6 cellular contexts compared by ENCODE assay signal in genomic region chr5:10015681-10016080, GRCh38.
DNase-seq lines count a peak whose midpoint lies in the region; FAIRE-seq and TF ChIP-seq lines count a peak whose summit lies in the region.
"Not testable (repeated sequence)": the region's sequence is repeated elsewhere in the genome, so short reads cannot be mapped to it uniquely, and the experiment has no call there.

No MANE protein-coding gene starts in this region.

- DNase-seq in Calu3, result not testable (repeated sequence)
- DNase-seq in M059J (ENCODE audit: low read depth) (peak; percentile 82), astrocyte (ENCODE audit: low read depth) (peak; percentile 65), fibroblast of lung (ENCODE audit: low read depth in 2 of 2) (peak; percentile 57 to 66), kidney epithelial cell (ENCODE audit: low read depth) (peak; percentile 37), mesenchymal stem cell (peak; percentile 12)

- peak overlapping the region; percentile 21 for H3K4me3 Mint-ChIP-seq in Calu3 (ENCODE audit: low read depth, unreplicated experiment)
- H3K4me3 Mint-ChIP-seq in astrocyte (ENCODE audit: unreplicated experiment), result not testable (repeated sequence)

- H3K18ac ChIP-seq in mesenchymal stem cell (ENCODE audit: low read depth in 1 of 2, low read length in 2 of 2), result not testable (repeated sequence)

- H3K9me3 ChIP-seq in astrocyte (ENCODE audit: insufficient read depth, low read depth, low read length); fibroblast of lung (ENCODE audit: control insufficient read depth, insufficient read depth, low read depth, low read length); mesenchymal stem cell (ENCODE audit: control insufficient read depth, low read length): not testable (repeated sequence)

- not testable (repeated sequence) for H3K23ac ChIP-seq in mesenchymal stem cell (ENCODE audit: low read length in 2 of 2)

- H3K4me2 ChIP-seq in astrocyte (ENCODE audit: low read length); fibroblast of lung (ENCODE audit: extremely low read depth, insufficient read depth, low read length); mesenchymal stem cell (ENCODE audit: low read length, poor library complexity, severe bottlenecking): not testable (repeated sequence)

- TF ChIP-seq CTCF in Calu3 (IDR thresholded peaks at IDR 0.05; ENCODE audit: unreplicated experiment); astrocyte (IDR thresholded peaks at IDR 0.05; ENCODE audit: insufficient read depth, low read depth, low read length); fibroblast of lung (conservative IDR thresholded peaks at IDR 0.05 in 1 of 2, IDR thresholded peaks at IDR 0.05 in 1 of 2; ENCODE audit: low read depth in 1 of 2, low read length in 2 of 2); kidney epithelial cell (IDR thresholded peaks at IDR 0.05; ENCODE audit: insufficient read depth, low read length, poor library complexity, severe bottlenecking): not testable (repeated sequence)

- H2BK12ac ChIP-seq in mesenchymal stem cell (ENCODE audit: low read length in 2 of 2), result not testable (repeated sequence)

- not testable (repeated sequence) for H3K4ac ChIP-seq in mesenchymal stem cell (ENCODE audit: low read depth in 1 of 2, low read length in 2 of 2)

- peaks cover 47% of the 10 kb centered on the region for H3K4me1 Mint-ChIP-seq in Calu3 (ENCODE audit: low read depth, unreplicated experiment)
- H3K4me1 Mint-ChIP-seq in astrocyte (ENCODE audit: low read depth, unreplicated experiment), result peaks cover 11% of the 10 kb centered on the region

- H4K8ac ChIP-seq in mesenchymal stem cell (ENCODE audit: low read length), result not testable (repeated sequence)

- not testable (repeated sequence) for H3K27me3 Mint-ChIP-seq in Calu3 (ENCODE audit: unreplicated experiment); astrocyte (ENCODE audit: low read depth, unreplicated experiment)

- H3K36me3 Mint-ChIP-seq in Calu3 (ENCODE audit: insufficient read depth, unreplicated experiment), result peaks cover 19% of the 10 kb centered on the region
- not testable (repeated sequence) for H3K36me3 Mint-ChIP-seq in astrocyte (ENCODE audit: low read depth, unreplicated experiment)

- not testable (repeated sequence) for H3K4me3 ChIP-seq in astrocyte (ENCODE audit: insufficient read depth, low read depth, low read length); fibroblast of lung (replicated peaks in 1 of 4; ENCODE audit: control extremely low read depth in 1 of 4, insufficient read depth in 1 of 4, low read depth in 3 of 4, low read length in 4 of 4); kidney epithelial cell (ENCODE audit: low read depth, low read length); mesenchymal stem cell (ENCODE audit: insufficient read depth in 1 of 2, low read depth in 1 of 2, low read length in 2 of 2)

- H3K14ac ChIP-seq in mesenchymal stem cell (ENCODE audit: low read length in 2 of 2), result not testable (repeated sequence)

- H4K91ac ChIP-seq in mesenchymal stem cell (ENCODE audit: low read length), result not testable (repeated sequence)

- not testable (repeated sequence) for H2BK120ac ChIP-seq in mesenchymal stem cell (ENCODE audit: low read depth, low read length)

- H3K9me3 Mint-ChIP-seq in Calu3 (ENCODE audit: low read depth, unreplicated experiment), result not testable (repeated sequence)
- peaks cover 10% of the 10 kb centered on the region for H3K9me3 Mint-ChIP-seq in astrocyte (ENCODE audit: unreplicated experiment)

- H3K27me3 ChIP-seq in astrocyte (ENCODE audit: insufficient read depth, low read length); fibroblast of lung (ENCODE audit: control insufficient read depth, insufficient read depth, low read length); kidney epithelial cell (ENCODE audit: control insufficient read depth, insufficient read depth, low read length); mesenchymal stem cell (ENCODE audit: control insufficient read depth in 1 of 2, insufficient read depth in 1 of 2, low read length in 2 of 2): not testable (repeated sequence)

- WGBS in mesenchymal stem cell, result 90% methylated on average over 3 of the region's 3 CpGs

- not testable (repeated sequence) for H2AFZ ChIP-seq in astrocyte (ENCODE audit: low read depth, low read length); fibroblast of lung (ENCODE audit: low read length); mesenchymal stem cell (ENCODE audit: low read depth, low read length)

- CTCF ChIA-PET in Calu3 (lab: Charles Lee), result not testable (repeated sequence)

- H2AK5ac ChIP-seq in mesenchymal stem cell (ENCODE audit: low read length, severe bottlenecking), result not testable (repeated sequence)

- not testable (repeated sequence) for H2BK15ac ChIP-seq in mesenchymal stem cell (ENCODE audit: low read depth, poor library complexity, severe bottlenecking)

- not testable (repeated sequence) for BruUV-seq in Calu3 (replicated peaks; lab: Mats Ljungman, UMichigan)

- not testable (repeated sequence) for H3K79me1 ChIP-seq in mesenchymal stem cell (replicated peaks; ENCODE audit: low read length, poor library complexity, severe bottlenecking)

- intact Hi-C loops in Calu3 (cut with micrococcal nuclease; ENCODE audit: unreplicated experiment), result loop anchor here (1.0 kb wide), 1 partner anchor 117 kb away; no protein-coding TSS in a partner anchor

- H3K4me1 ChIP-seq in astrocyte (ENCODE audit: insufficient read depth, low read length), result peaks cover 16% of the 10 kb centered on the region
- H3K4me1 ChIP-seq in fibroblast of lung (ENCODE audit: control insufficient read depth, extremely low read depth, insufficient read depth, low read length); mesenchymal stem cell (ENCODE audit: control insufficient read depth, insufficient read depth, low read depth, low read length): not testable (repeated sequence)

- H3K9ac ChIP-seq in astrocyte (ENCODE audit: low read length); fibroblast of lung (ENCODE audit: insufficient read depth, low read length); mesenchymal stem cell (ENCODE audit: low read length): not testable (repeated sequence)

- H3K36me3 ChIP-seq in astrocyte (ENCODE audit: insufficient read depth, low read length); fibroblast of lung (ENCODE audit: control insufficient read depth, insufficient read depth, low read length); kidney epithelial cell (ENCODE audit: control insufficient read depth, insufficient read depth, low read length); mesenchymal stem cell (ENCODE audit: control insufficient read depth in 1 of 2, insufficient read depth in 2 of 2, low read depth in 1 of 2, low read length in 2 of 2): not testable (repeated sequence)

- H2BK5ac ChIP-seq in mesenchymal stem cell (ENCODE audit: low read depth, low read length, poor library complexity, severe bottlenecking), result not testable (repeated sequence)

- not testable (repeated sequence) for H3K79me2 ChIP-seq in astrocyte (ENCODE audit: insufficient read depth, low read length); fibroblast of lung (ENCODE audit: control insufficient read depth, insufficient read depth, low read length)

- FAIRE-seq in astrocyte (lab: Jason Lieb, UNC), result not testable (repeated sequence)

- not testable (repeated sequence) for H3K27ac ChIP-seq in astrocyte (ENCODE audit: low read depth, low read length); fibroblast of lung (ENCODE audit: insufficient read depth, low read length); mesenchymal stem cell (ENCODE audit: low read length, poor library complexity, severe bottlenecking)

- H4K20me1 ChIP-seq in astrocyte (ENCODE audit: insufficient read depth, low read length); fibroblast of lung (ENCODE audit: control insufficient read depth, extremely low read depth, insufficient read depth, low read length): not testable (repeated sequence)

- peak overlapping the region; percentile 56 for H3K27ac Mint-ChIP-seq in Calu3 (ENCODE audit: unreplicated experiment)
- not testable (repeated sequence) for H3K27ac Mint-ChIP-seq in astrocyte (ENCODE audit: unreplicated experiment)
